ENCODE assay signal across 17 cellular contexts in genomic region chr3:144272715-144273114, GRCh38.
DNase-seq lines count a peak whose midpoint lies in the region; ATAC-seq and TF ChIP-seq lines count a peak whose summit lies in the region.
"Had no signal": no experiment of that assay in that cellular context is flagged by ENCODE, and none has a peak within 500 bp of the region (broad histone marks: within the 10 kb centered on the region; RNA-seq: fewer than 3 reads in every experiment).

No MANE protein-coding gene starts in this region.

- H3K27me3 ChIP-seq in uterus, result no peaks in the 10 kb centered on the region
- no peaks in the 10 kb centered on the region for H3K27me3 ChIP-seq in brain microvascular endothelial cell (replicated peaks)

- TF ChIP-seq CTCF in uterus (IDR thresholded peaks at IDR 0.05) (no peak), brain microvascular endothelial cell (IDR thresholded peaks at IDR 0.05; ENCODE audit: low read depth, low read length, missing control alignments) (no peak)

- no peak for ATAC-seq in left lobe of liver
- ATAC-seq: activated naive CD8-positive, alpha-beta T cell treated with anti-CD3 and anti-CD28 coated beads, Interleukin-2, amount 50 U/mL, for 24 hours; activated T-helper 17 cell treated with anti-CD3 and anti-CD28 coated beads, Interleukin-2, amount 50 U/mL, for 72 hours; right cardiac atrium had no signal

- H3K9me3 ChIP-seq in uterus, result no peaks in the 10 kb centered on the region

- TF ChIP-seq POLR2A in uterus (IDR thresholded peaks at IDR 0.05), result no peak

- H3K4me3 ChIP-seq in uterus (no peak overlapping the region), brain microvascular endothelial cell (ENCODE audit: low read depth, low read length) (no peak overlapping the region)

- H3K27ac ChIP-seq in uterus (no peak overlapping the region), brain microvascular endothelial cell (no peak overlapping the region)
- H3K27ac ChIP-seq: WERI-Rb-1 had no signal

- intact Hi-C loops in uterus (cut with DNase I; ENCODE audit: low total_unique reads), result no loop called here

- DNase-seq in DMS53 treated with DMSO at 0.1 percent for 48 hours (lab: John Stamatoyannopoulos, UW; ENCODE audit: unreplicated experiment) (peak; percentile 31), NCI-H1436 treated with DMSO at 0.1 percent for 48 hours (lab: John Stamatoyannopoulos, UW) (peak; percentile 30), NCI-H69 (lab: John Stamatoyannopoulos, UW) (peak; percentile 94), iPS-NIHi11 (ENCODE audit: low spot score) (peak; percentile 7), T-helper 1 cell (no peak), left lobe of liver (ENCODE audit: low spot score) (no peak), uterus (no peak), brain microvascular endothelial cell (no peak)
- DNase-seq: activated CD8-positive, alpha-beta memory T cell treated with anti-CD3 and anti-CD28 coated beads for 24 hours; activated naive CD8-positive, alpha-beta T cell treated with anti-CD3 and anti-CD28 coated beads, Interleukin-2, amount 50 U/mL, for 24 hours; effector CD4-positive, alpha-beta T cell; HFFc6; kidney; NCI-H82; right cardiac atrium; WERI-Rb-1 had no signal

- H3K4me1 ChIP-seq in uterus, result no peaks in the 10 kb centered on the region

- no peaks in the 10 kb centered on the region for H3K36me3 ChIP-seq in uterus
- H3K36me3 ChIP-seq in brain microvascular endothelial cell (replicated peaks), result no peaks in the 10 kb centered on the region
- H3K36me3 ChIP-seq: WERI-Rb-1 had no signal

- in situ Hi-C loops in brain microvascular endothelial cell (cut with HindIII; ENCODE audit: low pct_ligation_motif_present, low sequenced_read_pairs), result no loop called here

Comparison
In these comparisons a context has a peak if more than half of its experiments do, and no peak if none do; other contexts are left out.
1. DNase-seq: peak in DMS53 treated with DMSO at 0.1 percent for 48 hours (single experiment), NCI-H1436 treated with DMSO at 0.1 percent for 48 hours (single experiment), NCI-H69 (single experiment) and iPS-NIHi11 (single experiment); none in T-helper 1 cell (0 of 5), left lobe of liver (single experiment), uterus (0 of 2) and brain microvascular endothelial cell (single experiment).